ENCODE assay signal across 1 cellular context in the genomic region with DNA sequence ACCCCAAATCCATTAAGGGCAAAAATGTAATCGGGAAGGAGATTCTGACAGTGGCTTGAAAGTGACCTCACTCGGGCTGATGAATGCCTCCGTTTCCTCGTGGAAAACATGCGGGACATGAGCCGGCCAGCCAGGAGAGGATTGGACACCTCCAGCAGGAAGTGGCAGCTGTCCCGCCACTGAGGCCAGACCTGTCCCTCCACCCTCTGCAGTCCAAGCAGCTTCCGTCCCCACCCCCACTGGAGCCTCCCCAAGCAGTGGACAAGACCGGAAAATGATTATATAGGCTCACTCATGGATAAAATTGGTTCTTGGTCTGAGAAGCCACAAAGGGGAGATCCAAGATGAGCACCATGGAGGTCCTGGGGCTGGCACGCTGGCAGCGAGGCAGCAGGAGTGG.
TF ChIP-seq lines count a peak whose summit lies in the region.

No MANE protein-coding gene starts in this region.

TF ChIP-seq in HepG2, 621 proteins besides CTCF, POLR2A, EP300 and RAD21 (continued from another document):
- TF ChIP-seq, protein P1, sequence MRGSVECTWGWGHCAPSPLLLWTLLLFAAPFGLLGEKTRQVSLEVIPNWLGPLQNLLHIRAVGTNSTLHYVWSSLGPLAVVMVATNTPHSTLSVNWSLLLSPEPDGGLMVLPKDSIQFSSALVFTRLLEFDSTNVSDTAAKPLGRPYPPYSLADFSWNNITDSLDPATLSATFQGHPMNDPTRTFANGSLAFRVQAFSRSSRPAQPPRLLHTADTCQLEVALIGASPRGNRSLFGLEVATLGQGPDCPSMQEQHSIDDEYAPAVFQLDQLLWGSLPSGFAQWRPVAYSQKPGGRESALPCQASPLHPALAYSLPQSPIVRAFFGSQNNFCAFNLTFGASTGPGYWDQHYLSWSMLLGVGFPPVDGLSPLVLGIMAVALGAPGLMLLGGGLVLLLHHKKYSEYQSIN (CRISPR knock-in tag; IDR thresholded peaks at IDR 0.05; ENCODE audit: borderline replicate concordance) = no peak
- TF ChIP-seq ZIK1 (CRISPR knock-in tag; IDR thresholded peaks at IDR 0.05; ENCODE audit: borderline replicate concordance, low read depth) = no peak
- TF ChIP-seq, protein P2, sequence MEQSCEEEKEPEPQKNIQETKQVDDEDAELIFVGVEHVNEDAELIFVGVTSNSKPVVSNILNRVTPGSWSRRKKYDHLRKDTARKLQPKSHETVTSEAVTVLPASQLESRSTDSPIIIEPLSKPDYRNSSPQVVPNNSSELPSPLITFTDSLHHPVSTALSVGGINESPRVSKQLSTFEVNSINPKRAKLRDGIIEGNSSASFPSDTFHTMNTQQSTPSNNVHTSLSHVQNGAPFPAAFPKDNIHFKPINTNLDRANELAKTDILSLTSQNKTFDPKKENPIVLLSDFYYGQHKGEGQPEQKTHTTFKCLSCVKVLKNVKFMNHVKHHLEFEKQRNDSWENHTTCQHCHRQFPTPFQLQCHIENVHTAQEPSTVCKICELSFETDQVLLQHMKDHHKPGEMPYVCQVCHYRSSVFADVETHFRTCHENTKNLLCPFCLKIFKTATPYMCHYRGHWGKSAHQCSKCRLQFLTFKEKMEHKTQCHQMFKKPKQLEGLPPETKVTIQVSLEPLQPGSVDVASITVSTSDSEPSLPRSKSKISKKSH (CRISPR knock-in tag; IDR thresholded peaks at IDR 0.05; ENCODE audit: borderline replicate concordance) = no peak
- TF ChIP-seq ZNF782 (CRISPR knock-in tag; IDR thresholded peaks at IDR 0.05; ENCODE audit: borderline replicate concordance) = no peak
- TF ChIP-seq HMG20B (CRISPR knock-in tag; conservative IDR thresholded peaks at IDR 0.05) = no peak
- TF ChIP-seq RCOR2 (CRISPR knock-in tag; IDR thresholded peaks at IDR 0.05) = no peak
- TF ChIP-seq, protein P3, sequence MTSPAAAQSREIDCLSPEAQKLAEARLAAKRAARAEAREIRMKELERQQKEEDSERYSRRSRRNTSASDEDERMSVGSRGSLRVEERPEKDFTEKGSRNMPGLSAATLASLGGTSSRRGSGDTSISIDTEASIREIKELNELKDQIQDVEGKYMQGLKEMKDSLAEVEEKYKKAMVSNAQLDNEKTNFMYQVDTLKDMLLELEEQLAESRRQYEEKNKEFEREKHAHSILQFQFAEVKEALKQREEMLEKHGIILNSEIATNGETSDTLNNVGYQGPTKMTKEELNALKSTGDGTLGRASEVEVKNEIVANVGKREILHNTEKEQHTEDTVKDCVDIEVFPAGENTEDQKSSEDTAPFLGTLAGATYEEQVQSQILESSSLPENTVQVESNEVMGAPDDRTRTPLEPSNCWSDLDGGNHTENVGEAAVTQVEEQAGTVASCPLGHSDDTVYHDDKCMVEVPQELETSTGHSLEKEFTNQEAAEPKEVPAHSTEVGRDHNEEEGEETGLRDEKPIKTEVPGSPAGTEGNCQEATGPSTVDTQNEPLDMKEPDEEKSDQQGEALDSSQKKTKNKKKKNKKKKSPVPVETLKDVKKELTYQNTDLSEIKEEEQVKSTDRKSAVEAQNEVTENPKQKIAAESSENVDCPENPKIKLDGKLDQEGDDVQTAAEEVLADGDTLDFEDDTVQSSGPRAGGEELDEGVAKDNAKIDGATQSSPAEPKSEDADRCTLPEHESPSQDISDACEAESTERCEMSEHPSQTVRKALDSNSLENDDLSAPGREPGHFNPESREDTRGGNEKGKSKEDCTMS (CRISPR knock-in tag; conservative IDR thresholded peaks at IDR 0.05) = no peak
- no peak for TF ChIP-seq ATF7-NPFF (CRISPR knock-in tag; IDR thresholded peaks at IDR 0.05; ENCODE audit: low read depth)
- no peak for TF ChIP-seq PHB2 (IDR thresholded peaks at IDR 0.05; ENCODE audit: partially characterized antibody)
- TF ChIP-seq, protein P4, sequence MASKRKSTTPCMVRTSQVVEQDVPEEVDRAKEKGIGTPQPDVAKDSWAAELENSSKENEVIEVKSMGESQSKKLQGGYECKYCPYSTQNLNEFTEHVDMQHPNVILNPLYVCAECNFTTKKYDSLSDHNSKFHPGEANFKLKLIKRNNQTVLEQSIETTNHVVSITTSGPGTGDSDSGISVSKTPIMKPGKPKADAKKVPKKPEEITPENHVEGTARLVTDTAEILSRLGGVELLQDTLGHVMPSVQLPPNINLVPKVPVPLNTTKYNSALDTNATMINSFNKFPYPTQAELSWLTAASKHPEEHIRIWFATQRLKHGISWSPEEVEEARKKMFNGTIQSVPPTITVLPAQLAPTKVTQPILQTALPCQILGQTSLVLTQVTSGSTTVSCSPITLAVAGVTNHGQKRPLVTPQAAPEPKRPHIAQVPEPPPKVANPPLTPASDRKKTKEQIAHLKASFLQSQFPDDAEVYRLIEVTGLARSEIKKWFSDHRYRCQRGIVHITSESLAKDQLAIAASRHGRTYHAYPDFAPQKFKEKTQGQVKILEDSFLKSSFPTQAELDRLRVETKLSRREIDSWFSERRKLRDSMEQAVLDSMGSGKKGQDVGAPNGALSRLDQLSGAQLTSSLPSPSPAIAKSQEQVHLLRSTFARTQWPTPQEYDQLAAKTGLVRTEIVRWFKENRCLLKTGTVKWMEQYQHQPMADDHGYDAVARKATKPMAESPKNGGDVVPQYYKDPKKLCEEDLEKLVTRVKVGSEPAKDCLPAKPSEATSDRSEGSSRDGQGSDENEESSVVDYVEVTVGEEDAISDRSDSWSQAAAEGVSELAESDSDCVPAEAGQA (IDR thresholded peaks at IDR 0.05; ENCODE audit: low read depth) = no peak
- TF ChIP-seq, protein P4 (CRISPR knock-in tag; IDR thresholded peaks at IDR 0.05; ENCODE audit: borderline replicate concordance) = no peak
- no peak for TF ChIP-seq TBL1XR1 (IDR thresholded peaks at IDR 0.05; ENCODE audit: borderline replicate concordance, low read length, partially characterized antibody)
- no peak for TF ChIP-seq ZNF772 (CRISPR knock-in tag; IDR thresholded peaks at IDR 0.05)
- TF ChIP-seq FOXC1 (CRISPR knock-in tag; IDR thresholded peaks at IDR 0.05; ENCODE audit: borderline replicate concordance) = no peak
- TF ChIP-seq, protein P5, sequence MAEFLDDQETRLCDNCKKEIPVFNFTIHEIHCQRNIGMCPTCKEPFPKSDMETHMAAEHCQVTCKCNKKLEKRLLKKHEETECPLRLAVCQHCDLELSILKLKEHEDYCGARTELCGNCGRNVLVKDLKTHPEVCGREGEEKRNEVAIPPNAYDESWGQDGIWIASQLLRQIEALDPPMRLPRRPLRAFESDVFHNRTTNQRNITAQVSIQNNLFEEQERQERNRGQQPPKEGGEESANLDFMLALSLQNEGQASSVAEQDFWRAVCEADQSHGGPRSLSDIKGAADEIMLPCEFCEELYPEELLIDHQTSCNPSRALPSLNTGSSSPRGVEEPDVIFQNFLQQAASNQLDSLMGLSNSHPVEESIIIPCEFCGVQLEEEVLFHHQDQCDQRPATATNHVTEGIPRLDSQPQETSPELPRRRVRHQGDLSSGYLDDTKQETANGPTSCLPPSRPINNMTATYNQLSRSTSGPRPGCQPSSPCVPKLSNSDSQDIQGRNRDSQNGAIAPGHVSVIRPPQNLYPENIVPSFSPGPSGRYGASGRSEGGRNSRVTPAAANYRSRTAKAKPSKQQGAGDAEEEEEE (CRISPR knock-in tag; IDR thresholded peaks at IDR 0.05; ENCODE audit: borderline replicate concordance) = no peak
- TF ChIP-seq KLF6 (CRISPR knock-in tag; IDR thresholded peaks at IDR 0.05) = no peak
- no peak for TF ChIP-seq ESRRA (CRISPR knock-in tag; IDR thresholded peaks at IDR 0.05; ENCODE audit: low read depth)
